In the genomic region with DNA sequence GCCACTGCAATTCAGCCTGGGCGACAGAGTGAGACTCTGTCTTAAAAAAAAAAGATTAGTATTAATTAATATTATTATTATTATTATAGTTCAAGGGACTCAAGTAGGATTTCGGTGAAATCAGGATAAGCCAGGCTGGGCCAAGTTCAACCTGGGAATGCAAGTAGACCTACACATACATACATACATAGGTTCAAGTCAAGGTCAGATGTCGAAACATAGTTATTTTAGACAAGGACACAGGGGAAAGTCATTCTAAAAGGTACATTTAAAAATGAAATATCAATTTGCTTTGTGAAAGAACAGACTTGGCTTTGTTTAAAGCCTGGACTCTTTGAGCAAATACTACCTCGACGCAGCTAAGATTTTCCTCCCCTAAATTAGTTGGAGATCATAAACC, we compare ENCODE assay signal across 11 cellular contexts.
"Had no signal": no experiment of that assay in that cellular context is flagged by ENCODE, and none has a peak within 500 bp of the region (broad histone marks: within the 10 kb centered on the region; RNA-seq: fewer than 3 reads in every experiment).

No MANE protein-coding gene starts in this region.

- H3K9ac ChIP-seq: GM23248 had no signal

- FAIRE-seq: H1, H54 had no signal

- H2AFZ ChIP-seq: GM23248, GM23338 had no signal

- H3K27ac ChIP-seq: GM23248 had no signal

- H3K9me3 ChIP-seq: HAP-1 had no signal

- H3K4me2 ChIP-seq: GM23338 had no signal

- H3K4me3 ChIP-seq: GM23248, GM23338, HAP-1 had no signal

- H3K36me3 ChIP-seq: HAP-1 had no signal

- H3K4me1 ChIP-seq: HAP-1 had no signal

- ATAC-seq: GM23338, HCT116 had no signal

- DNase-seq: GM23248, GOT3, H7, H9, HCEC 1CT, HFFc6 had no signal
